Comparison of ENCODE assay signal across 8 cellular contexts in the genomic region with DNA sequence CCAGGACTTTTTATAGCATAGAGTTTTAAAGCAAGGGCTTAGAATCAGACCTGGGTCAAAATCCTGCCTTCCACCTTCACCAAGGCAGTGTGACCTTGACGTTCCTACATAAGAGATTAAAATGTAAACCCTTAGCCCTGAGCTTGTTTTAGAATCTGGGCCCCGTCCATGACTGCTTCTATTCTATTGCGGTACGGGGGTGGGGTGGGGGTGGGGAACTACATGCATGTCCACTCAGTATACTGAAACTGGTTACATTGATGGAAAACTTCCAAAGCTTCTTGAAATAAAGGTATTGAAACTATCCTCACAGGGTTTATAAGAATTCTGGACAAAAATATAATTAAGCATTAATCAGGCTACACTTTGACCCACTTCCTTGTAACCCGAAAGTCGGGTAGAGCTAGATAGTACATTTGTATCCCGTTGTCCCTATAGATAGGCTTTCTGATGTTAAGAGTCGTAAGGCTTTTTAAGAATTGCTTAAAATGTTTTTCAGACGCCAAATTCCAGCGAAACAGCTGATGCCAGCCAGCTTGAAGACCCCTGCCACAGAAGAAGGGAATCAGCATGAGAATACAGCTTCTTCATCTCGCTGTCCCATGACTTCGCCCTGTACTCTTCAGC. TPM values are rescaled to one million over a fixed set of nuclear protein-coding genes. Genes with fewer than 3 reads are reported as not detected.
A peak's percentile ranks its signal among the peaks of the same experiment; 100 is the strongest.
DNase-seq lines count a peak whose midpoint lies in the region; ATAC-seq and TF ChIP-seq lines count a peak whose summit lies in the region.

No MANE protein-coding gene starts in this region.

- intact Hi-C loops in ascending aorta (cut with DNase I) (loop anchor here (1.0 to 5.0 kb wide), 9 partner anchors 90 to 1931 kb away; partner anchors contain the start of genes ATF2, CHN1, OLA1 and PDK1), right lobe of liver (cut with DNase I) (no loop called here)

- TF ChIP-seq POLR2A in right lobe of liver (IDR thresholded peaks at IDR 0.05), result no peak

- no peaks in the 10 kb centered on the region for H3K27me3 Mint-ChIP-seq in CD8-positive, alpha-beta memory T cell

- peak overlapping the region; percentile 55 for H3K4me3 ChIP-seq in CD8-positive, alpha-beta memory T cell (ENCODE audit: low read length)
- H3K4me3 ChIP-seq in ascending aorta, result peak overlapping the region; percentile 70 to 97
- peak overlapping the region; percentile 36 to 88 (median 58) for H3K4me3 ChIP-seq in right lobe of liver
- H3K4me3 ChIP-seq in urinary bladder (ENCODE audit: low read depth, low read length), result peak overlapping the region; percentile 49

- CTCF ChIA-PET in CD8-positive, alpha-beta memory T cell (lab: Charles Lee), result interaction anchor here (1.2 to 1.4 kb wide), 2 partner anchors 14 to 34 kb away, joined by 3 to 4 read pairs; no protein-coding TSS in a partner anchor

- H3K27ac ChIP-seq in CD8-positive, alpha-beta memory T cell (ENCODE audit: low read depth, low read length), result peak overlapping the region; percentile 49
- peak overlapping the region; percentile 61 to 71 for H3K27ac ChIP-seq in ascending aorta
- peak overlapping the region; percentile 57 to 83 (median 80) for H3K27ac ChIP-seq in right lobe of liver
- peak overlapping the region; percentile 53 for H3K27ac ChIP-seq in urinary bladder (ENCODE audit: low read depth)

- peaks cover 73% of the 10 kb centered on the region for H3K4me1 ChIP-seq in CD8-positive, alpha-beta memory T cell (ENCODE audit: insufficient read depth, low read length)
- H3K4me1 ChIP-seq in ascending aorta (peaks cover 0 to 6% of the 10 kb centered on the region in 2 donors), right lobe of liver (no peaks in the 10 kb centered on the region), urinary bladder (ENCODE audit: insufficient read depth) (no peaks in the 10 kb centered on the region)

- in situ Hi-C loops in G401 (cut with HindIII; ENCODE audit: low sequenced_read_pairs), result no loop called here

- POLR2A ChIA-PET in CD8-positive, alpha-beta memory T cell (lab: Charles Lee), result interaction anchor here (1.2 to 2.0 kb wide), 4 partner anchors 67 to 110 kb away, joined by 3 to 8 read pairs (median 6); partner anchors contain the start of gene WIPF1

- DNase-seq in CD8-positive, alpha-beta memory T cell, result no peak
- DNase-seq in ascending aorta (ENCODE audit: low spot score in 2 of 2), result no peak
- no peak for DNase-seq in right lobe of liver
- no peak for DNase-seq in G401 (ENCODE audit: low spot score)
- no peak for DNase-seq in NCI-H2081 (lab: John Stamatoyannopoulos, UW)
- DNase-seq in amygdala (lab: John Stamatoyannopoulos, UW), result no peak

- TF ChIP-seq CTCF in ascending aorta (IDR thresholded peaks at IDR 0.05), result no peak
- TF ChIP-seq CTCF in right lobe of liver (IDR thresholded peaks at IDR 0.05), result no peak

- peaks cover 3 to 14% (median 4%) of the 10 kb centered on the region in 3 donors for H3K36me3 Mint-ChIP-seq in CD8-positive, alpha-beta memory T cell

- H3K4me1 Mint-ChIP-seq in CD8-positive, alpha-beta memory T cell, result peaks cover 71 to 89% (median 86%) of the 10 kb centered on the region in 3 donors

- no peaks in the 10 kb centered on the region for H3K9me3 Mint-ChIP-seq in CD8-positive, alpha-beta memory T cell

- no peaks in the 10 kb centered on the region for H3K9me3 ChIP-seq in CD8-positive, alpha-beta memory T cell (ENCODE audit: low read length)
- H3K9me3 ChIP-seq in ascending aorta (no peaks in the 10 kb centered on the region), right lobe of liver (no peaks in the 10 kb centered on the region)

- no peaks in the 10 kb centered on the region for H3K27me3 ChIP-seq in CD8-positive, alpha-beta memory T cell (ENCODE audit: insufficient read depth, low read length, poor library complexity, severe bottlenecking)
- no peaks in the 10 kb centered on the region for H3K27me3 ChIP-seq in ascending aorta
- no peaks in the 10 kb centered on the region for H3K27me3 ChIP-seq in right lobe of liver

- H3K27ac Mint-ChIP-seq in CD8-positive, alpha-beta memory T cell, result peak overlapping the region; percentile 82 to 99 (median 96)

- H3K36me3 ChIP-seq in CD8-positive, alpha-beta memory T cell (ENCODE audit: insufficient read depth, low read length), result no peaks in the 10 kb centered on the region
- H3K36me3 ChIP-seq in ascending aorta, result no peaks in the 10 kb centered on the region
- H3K36me3 ChIP-seq in right lobe of liver, result no peaks in the 10 kb centered on the region
- peaks cover 2% of the 10 kb centered on the region for H3K36me3 ChIP-seq in urinary bladder (ENCODE audit: insufficient read depth)

- H3K4me3 Mint-ChIP-seq in CD8-positive, alpha-beta memory T cell, result peak overlapping the region; percentile 93 to 100 (median 99)

- ATAC-seq in HG02852 (IDR thresholded peaks at IDR 0.05; ENCODE audit: unreplicated experiment) (peak; percentile 18), right lobe of liver (no peak)

- 59% methylated on average over 11 of the region's 12 CpGs for WGBS in right lobe of liver (ENCODE audit: insufficient coverage, low coverage, low lambda C conversion rate, missing lambda C conversion rate)
- WGBS in urinary bladder, result 73% methylated on average over 12 of the region's 12 CpGs

RNA-seq across cellular contexts. Expression of gene GPR155, which starts 0.8 kb away (rescaled TPM):
- 1 to 10 TPM; 4.5 to 6.2 TPM for total RNA-seq in CD8-positive, alpha-beta memory T cell
- 12.6 TPM for polyA plus RNA-seq in CD8-positive, alpha-beta memory T cell
- total RNA-seq in ascending aorta (1.8 TPM), right lobe of liver (10 to 100 TPM in 1 of 6 experiments, 1 to 10 TPM in 5; 6.5 to 11.3 (median 7.7) TPM), urinary bladder (17.3 TPM)
- polyA plus RNA-seq in urinary bladder, result 7.3 TPM
- total RNA-seq in G401 (2014; rRNA removed; shearing (Covaris generic)), result 0.20 and 0.37 TPM in 2 replicates
